ENCODE assay signal across 1 cellular context in the genomic region with DNA sequence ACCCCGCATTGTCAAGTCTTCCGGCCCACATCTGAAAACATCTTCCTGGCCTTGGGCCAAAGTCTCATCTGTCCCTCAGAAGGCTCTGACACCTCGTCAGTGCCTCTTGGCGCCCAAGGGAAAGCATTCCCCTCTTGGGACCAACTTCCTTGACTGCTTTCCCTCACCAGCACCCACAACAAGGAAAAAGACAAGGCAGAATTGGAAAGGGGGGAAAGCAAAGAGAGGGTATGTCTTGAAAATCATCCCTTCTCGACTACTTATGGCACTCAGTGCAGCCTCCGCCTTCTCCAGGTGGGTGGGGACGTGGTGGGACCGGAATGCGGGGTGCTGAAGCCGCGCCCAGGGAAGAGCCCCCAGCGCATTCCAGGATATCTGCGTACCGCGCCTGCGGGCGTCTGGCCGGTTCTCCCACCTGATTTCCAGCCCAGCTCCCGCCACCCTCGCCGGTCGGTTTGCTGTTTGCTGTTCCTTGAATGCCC.
TF ChIP-seq lines count a peak whose summit lies in the region.

No MANE protein-coding gene starts in this region.

TF ChIP-seq in IMR-90, 13 proteins besides CTCF, POLR2A, EP300 and RAD21 (continued from another document):
- TF ChIP-seq, protein P1, sequence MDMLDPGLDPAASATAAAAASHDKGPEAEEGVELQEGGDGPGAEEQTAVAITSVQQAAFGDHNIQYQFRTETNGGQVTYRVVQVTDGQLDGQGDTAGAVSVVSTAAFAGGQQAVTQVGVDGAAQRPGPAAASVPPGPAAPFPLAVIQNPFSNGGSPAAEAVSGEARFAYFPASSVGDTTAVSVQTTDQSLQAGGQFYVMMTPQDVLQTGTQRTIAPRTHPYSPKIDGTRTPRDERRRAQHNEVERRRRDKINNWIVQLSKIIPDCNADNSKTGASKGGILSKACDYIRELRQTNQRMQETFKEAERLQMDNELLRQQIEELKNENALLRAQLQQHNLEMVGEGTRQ (IDR thresholded peaks at IDR 0.05; ENCODE audit: low read depth, low read length), result no peak
- no peak for TF ChIP-seq RFX5 (IDR thresholded peaks at IDR 0.05; ENCODE audit: low read depth, low read length)
- no peak for TF ChIP-seq SMC3 (IDR thresholded peaks at IDR 0.05; ENCODE audit: low read depth, low read length)
- TF ChIP-seq MAFK (IDR thresholded peaks at IDR 0.05; ENCODE audit: low read depth, low read length), result no peak
- no peak for TF ChIP-seq FOS (IDR thresholded peaks at IDR 0.05; ENCODE audit: low read depth, low read length)
